ENCODE assay signal across 9 cellular contexts in the genomic region with DNA sequence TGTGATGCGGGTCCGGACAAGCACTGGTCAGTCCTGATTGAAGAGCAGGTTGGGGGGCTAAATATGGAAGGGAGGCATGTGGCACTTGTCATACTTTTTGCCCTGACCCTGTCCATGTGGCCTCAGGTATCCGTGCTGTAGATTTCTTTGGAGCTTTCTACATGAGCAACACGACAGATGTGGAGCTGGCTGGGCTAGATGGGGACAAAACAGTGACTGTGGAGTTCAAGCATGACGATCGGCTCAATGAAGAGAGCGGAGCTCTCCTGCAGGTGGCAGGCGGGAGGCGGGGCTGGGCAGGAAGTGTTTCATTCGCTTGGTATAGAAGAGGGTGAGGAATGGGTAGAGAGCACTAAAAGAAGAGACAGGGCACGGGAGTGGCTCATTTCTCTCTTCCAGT. TPM values are rescaled to one million over a fixed set of nuclear protein-coding genes. Genes with fewer than 3 reads are reported as not detected.
DNase-seq lines count a peak whose midpoint lies in the region; ATAC-seq and TF ChIP-seq lines count a peak whose summit lies in the region.
"Had no signal": no experiment of that assay in that cellular context is flagged by ENCODE, and none has a peak within 500 bp of the region (broad histone marks: within the 10 kb centered on the region; RNA-seq: fewer than 3 reads in every experiment).

No MANE protein-coding gene starts in this region.

- intact Hi-C loops in CD4-positive, alpha-beta memory T cell (cut with micrococcal nuclease): no loop called here
- intact Hi-C loops in mucosa of descending colon (cut with DNase I, micrococcal nuclease): no loop called here

- DNase-seq in CD4-positive, alpha-beta memory T cell: peak; percentile 67 to 79 (median 68)
- peak; percentile 67 for DNase-seq in NCI-H510A (lab: John Stamatoyannopoulos, UW)
- DNase-seq in activated T-cell treated with anti-CD3 and anti-CD28 coated beads, Interleukin-2, amount 50 U/mL, for 72 hours: peak; percentile 60 to 62
- DNase-seq in mucosa of descending colon: peak in 2 of 3 donors; percentile 52 to 53
- no peak for DNase-seq in SHP77 (lab: John Stamatoyannopoulos, UW)
- DNase-seq: cerebellar nuclear complex had no signal

- peak overlapping the region in 6 of 8 donors; percentile 4 to 73 (median 40) for H3K4me3 Mint-ChIP-seq in CD4-positive, alpha-beta memory T cell
- no peak overlapping the region for H3K4me3 Mint-ChIP-seq in activated T-cell treated with anti-CD3 and anti-CD28 coated beads, Interleukin-2, amount 50 U/mL, for 72 hours

- peaks cover 17 to 53% (median 29%) of the 10 kb centered on the region in 4 donors for H3K4me1 Mint-ChIP-seq in CD4-positive, alpha-beta memory T cell
- H3K4me1 Mint-ChIP-seq in activated T-cell treated with anti-CD3 and anti-CD28 coated beads, Interleukin-2, amount 50 U/mL, for 72 hours (ENCODE audit: low read depth): peaks cover 38% of the 10 kb centered on the region

- no peaks in the 10 kb centered on the region for H3K27me3 ChIP-seq in CD4-positive, alpha-beta memory T cell (ENCODE audit: insufficient read depth, low read length)

- POLR2A ChIA-PET in CD4-positive, alpha-beta memory T cell (lab: Charles Lee; ENCODE audit: partially characterized antibody): interaction anchor here (1.1 to 10.1 kb wide), 11 partner anchors 10 to 110 kb away, joined by 3 to 286 read pairs (median 6); a partner anchor contains a TSS

- no peak for TF ChIP-seq CTCF in mucosa of descending colon (IDR thresholded peaks at IDR 0.05)

- peaks cover 36% of the 10 kb centered on the region for H3K4me1 ChIP-seq in CD4-positive, alpha-beta memory T cell (ENCODE audit: insufficient read depth, low read length)
- peaks cover 6% of the 10 kb centered on the region for H3K4me1 ChIP-seq in mucosa of descending colon (ENCODE audit: low read depth)

- H3K27ac ChIP-seq in CD4-positive, alpha-beta memory T cell (ENCODE audit: low read depth, low read length): peak overlapping the region; percentile 50

- H3K27me3 Mint-ChIP-seq in CD4-positive, alpha-beta memory T cell: no peaks in the 10 kb centered on the region
- no peaks in the 10 kb centered on the region for H3K27me3 Mint-ChIP-seq in activated T-cell treated with anti-CD3 and anti-CD28 coated beads, Interleukin-2, amount 50 U/mL, for 72 hours (ENCODE audit: low read depth)

- H3K36me3 Mint-ChIP-seq in CD4-positive, alpha-beta memory T cell: peaks cover 46 to 84% of the 10 kb centered on the region in 2 donors
- peaks cover 16 to 24% of the 10 kb centered on the region in 2 donors for H3K36me3 Mint-ChIP-seq in activated T-cell treated with anti-CD3 and anti-CD28 coated beads, Interleukin-2, amount 50 U/mL, for 72 hours (ENCODE audit: insufficient read depth in 2 of 2)

- H3K36me3 ChIP-seq in CD4-positive, alpha-beta memory T cell (ENCODE audit: insufficient read depth, low read length): peaks cover 48% of the 10 kb centered on the region
- no peaks in the 10 kb centered on the region for H3K36me3 ChIP-seq in mucosa of descending colon (ENCODE audit: low read depth)

- ATAC-seq in activated T-cell treated with anti-CD3 and anti-CD28 coated beads, Interleukin-2, amount 50 U/mL, for 72 hours (replicated peaks in 1 of 2): peak in 1 of 2 donors; percentile 17
- ATAC-seq in mucosa of descending colon: peak; percentile 9
- ATAC-seq in GM19023 (IDR thresholded peaks at IDR 0.05; ENCODE audit: unreplicated experiment): no peak
- ATAC-seq in GM21526 (IDR thresholded peaks at IDR 0.05; ENCODE audit: low FRiP score, unreplicated experiment): no peak
- no peak for ATAC-seq in GM21515 (IDR thresholded peaks at IDR 0.05; ENCODE audit: unreplicated experiment)

- CTCF ChIA-PET in CD4-positive, alpha-beta memory T cell (lab: Charles Lee; ENCODE audit: partially characterized antibody): interaction anchor here (1.0 to 11.0 kb wide), 10 partner anchors 11 to 110 kb away, joined by 3 to 101 read pairs (median 8); a partner anchor contains a TSS

- no peaks in the 10 kb centered on the region for H3K9me3 ChIP-seq in CD4-positive, alpha-beta memory T cell (ENCODE audit: control insufficient read depth in 1 of 2, low read length in 2 of 2)
- H3K9me3 ChIP-seq in mucosa of descending colon: no peaks in the 10 kb centered on the region

- H3K4me3 ChIP-seq in CD4-positive, alpha-beta memory T cell (ENCODE audit: low read length in 2 of 2): no peak overlapping the region
- H3K4me3 ChIP-seq in mucosa of descending colon: no peak overlapping the region

- peak overlapping the region; percentile 42 to 87 (median 78) for H3K27ac Mint-ChIP-seq in CD4-positive, alpha-beta memory T cell
- H3K27ac Mint-ChIP-seq in activated T-cell treated with anti-CD3 and anti-CD28 coated beads, Interleukin-2, amount 50 U/mL, for 72 hours: peak overlapping the region; percentile 36

- H3K9me3 Mint-ChIP-seq in CD4-positive, alpha-beta memory T cell: peaks cover 0 to 2% (median 0%) of the 10 kb centered on the region in 8 donors
- H3K9me3 Mint-ChIP-seq in activated T-cell treated with anti-CD3 and anti-CD28 coated beads, Interleukin-2, amount 50 U/mL, for 72 hours: no peaks in the 10 kb centered on the region

RNA-seq across cellular contexts. Expression of a gene that starts 13.0 kb away (rescaled TPM):
- 10 to 100 TPM; 21.8 to 24.0 TPM for total RNA-seq in CD4-positive, alpha-beta memory T cell
- polyA plus RNA-seq in CD4-positive, alpha-beta memory T cell: 10 to 100 TPM; 33.1 to 56.0 TPM
- 10 to 100 TPM; 22.5 to 23.5 TPM for total RNA-seq in activated T-cell treated with anti-CD3 and anti-CD28 coated beads, Interleukin-2, amount 50 U/mL, for 72 hours
- 10 to 100 TPM; 19.8 to 26.2 (median 22.7) TPM for total RNA-seq in mucosa of descending colon

RNA-seq across cellular contexts. Expression of a gene that starts 16.5 kb away (rescaled TPM):
- total RNA-seq in CD4-positive, alpha-beta memory T cell: 100 to 1,000 TPM in 1 of 2 experiments, 10 to 100 TPM in 1; 93.3 to 100 TPM
- 10 to 100 TPM in 1 of 2 donors, 1 to 10 TPM in 1; 4.5 to 24.6 TPM for polyA plus RNA-seq in CD4-positive, alpha-beta memory T cell
- 10 to 100 TPM; 72.0 to 81.3 TPM for total RNA-seq in activated T-cell treated with anti-CD3 and anti-CD28 coated beads, Interleukin-2, amount 50 U/mL, for 72 hours
- total RNA-seq in mucosa of descending colon: 100 to 1,000 TPM in 1 of 3 donors, 10 to 100 TPM in 2; 72.5 to 119 (median 90.1) TPM

RNA-seq across cellular contexts. Expression of a gene that starts 24.7 kb away (rescaled TPM):
- 100 to 1,000 TPM; 126 to 127 TPM for total RNA-seq in CD4-positive, alpha-beta memory T cell
- 10 to 100 TPM; 32.5 to 68.6 TPM for polyA plus RNA-seq in CD4-positive, alpha-beta memory T cell
- 100 to 1,000 TPM; 105 to 119 TPM for total RNA-seq in activated T-cell treated with anti-CD3 and anti-CD28 coated beads, Interleukin-2, amount 50 U/mL, for 72 hours
- total RNA-seq in mucosa of descending colon: 10 to 100 TPM; 64.5 to 73.6 (median 71.2) TPM

RNA-seq across cellular contexts. Expression of a gene that starts 42.5 kb away (rescaled TPM):
- 10 to 100 TPM; 84.8 to 87.7 TPM for total RNA-seq in CD4-positive, alpha-beta memory T cell
- 10 to 100 TPM; 14.4 to 33.7 TPM for polyA plus RNA-seq in CD4-positive, alpha-beta memory T cell
- total RNA-seq in activated T-cell treated with anti-CD3 and anti-CD28 coated beads, Interleukin-2, amount 50 U/mL, for 72 hours: 100 to 1,000 TPM; 120 to 127 TPM
- 10 to 100 TPM; 26.7 to 39.0 (median 29.0) TPM for total RNA-seq in mucosa of descending colon

Comparison
In these comparisons a context has a peak if more than half of its experiments do, and no peak if none do; other contexts are left out.
1. DNase-seq: peak in CD4-positive, alpha-beta memory T cell (5 of 5), NCI-H510A (single experiment), activated T-cell treated with anti-CD3 and anti-CD28 coated beads, Interleukin-2, amount 50 U/mL, for 72 hours (2 of 2) and mucosa of descending colon (2 of 3); none in SHP77 (0 of 2).
2. H3K4me3 Mint-ChIP-seq: peak in CD4-positive, alpha-beta memory T cell (6 of 8); none in activated T-cell treated with anti-CD3 and anti-CD28 coated beads, Interleukin-2, amount 50 U/mL, for 72 hours (0 of 2).